8 cellular contexts compared by ENCODE assay signal in genomic region chr10:106189254-106189653, GRCh38.
DNase-seq lines count a peak whose midpoint lies in the region; TF ChIP-seq lines count a peak whose summit lies in the region.

No MANE protein-coding gene starts in this region.

- H3K9ac ChIP-seq in KMS-11 (no peak overlapping the region), neuronal stem cell (ENCODE audit: low read depth, low read length, poor library complexity) (no peak overlapping the region)

- H2BK120ac ChIP-seq in neuronal stem cell (ENCODE audit: low read depth, low read length): no peak overlapping the region

- H3K18ac ChIP-seq in neuronal stem cell (ENCODE audit: low read length): no peak overlapping the region

- H3K79me2 ChIP-seq in KMS-11 (ENCODE audit: insufficient read depth, low read depth): no peaks in the 10 kb centered on the region

- H3K14ac ChIP-seq in neuronal stem cell (ENCODE audit: low read length): no peak overlapping the region

- no peaks in the 10 kb centered on the region for H3K4me1 ChIP-seq in KMS-11 (ENCODE audit: low read depth, poor library complexity, severe bottlenecking)
- H3K4me1 ChIP-seq in neuronal stem cell (ENCODE audit: control insufficient read depth in 2 of 2, insufficient read depth in 1 of 2, low read depth in 1 of 2, low read length in 2 of 2): no peaks in the 10 kb centered on the region

- peak; percentile 41 for TF ChIP-seq CTCF in AG09319 (IDR thresholded peaks at IDR 0.05; ENCODE audit: low read depth, low read length)
- peak; percentile 52 for TF ChIP-seq CTCF in GM13977 (IDR thresholded peaks at IDR 0.05; ENCODE audit: extremely low read depth, insufficient read depth, missing control alignments)
- peak; percentile 59 for TF ChIP-seq CTCF in KMS-11 (conservative IDR thresholded peaks at IDR 0.05; ENCODE audit: low read depth, low read length)
- peak; percentile 53 for TF ChIP-seq CTCF in brain microvascular endothelial cell (IDR thresholded peaks at IDR 0.05; ENCODE audit: low read depth, low read length, missing control alignments)

- H2BK12ac ChIP-seq in neuronal stem cell (ENCODE audit: low read length): no peak overlapping the region

- no peak overlapping the region for H2BK15ac ChIP-seq in neuronal stem cell (ENCODE audit: low read length)

- H3K4ac ChIP-seq in neuronal stem cell (ENCODE audit: low read length): no peak overlapping the region

- DNase-seq in AG09319 (ENCODE audit: extremely low read depth, low read depth) (no peak), GM13977 (ENCODE audit: low spot score) (peak; percentile 23), brain microvascular endothelial cell (no peak), neuronal stem cell (ENCODE audit: low spot score) (peak; percentile 30), NCI-H510A (lab: John Stamatoyannopoulos, UW) (no peak), germinal center (ENCODE audit: low spot score) (no peak)
- DNase-seq in stimulated activated naive CD4-positive, alpha-beta T cell treated with Interleukin-2 at 50 U/mL for 16 hours (lab: John Stamatoyannopoulos, UW): no peak

- no CpG with 5 or more reads among the region's 2 CpGs for WGBS in neuronal stem cell (ENCODE audit: extremely low coverage in 2 of 2, insufficient read length in 2 of 2, insufficient replicate concordance in 1 of 2), 2 donors

- H3K27ac ChIP-seq in KMS-11 (no peak overlapping the region), brain microvascular endothelial cell (no peak overlapping the region), neuronal stem cell (replicated peaks; ENCODE audit: low read length) (no peak overlapping the region)

- H2AFZ ChIP-seq in KMS-11 (ENCODE audit: low read depth) (no peak overlapping the region), neuronal stem cell (ENCODE audit: low read length) (no peak overlapping the region)

- no peaks in the 10 kb centered on the region for H3K79me1 ChIP-seq in neuronal stem cell (ENCODE audit: low read depth, low read length)

- H4K8ac ChIP-seq in neuronal stem cell (ENCODE audit: low read depth, low read length): no peak overlapping the region

- no peaks in the 10 kb centered on the region for H3K9me3 ChIP-seq in neuronal stem cell (replicated peaks in 1 of 2; ENCODE audit: control insufficient read depth in 2 of 2, insufficient read depth in 1 of 2, low read depth in 1 of 2, low read length in 2 of 2)

- H2AK5ac ChIP-seq in neuronal stem cell (ENCODE audit: low read depth, low read length): no peak overlapping the region

- in situ Hi-C loops in GM13977 (cut with MboI; ENCODE audit: low pct_unique_long_range_greater_than_20kb, low sequenced_read_pairs, unreplicated experiment) (loop anchor here (25.0 kb wide), 1 partner anchor 227 kb away; no protein-coding TSS in a partner anchor), brain microvascular endothelial cell (cut with HindIII; ENCODE audit: low pct_ligation_motif_present, low sequenced_read_pairs) (no loop called here)

- H3K4me3 ChIP-seq in KMS-11 (IDR thresholded peaks at IDR 0.05; ENCODE audit: insufficient read depth, low read depth, low read length) (no peak overlapping the region), brain microvascular endothelial cell (ENCODE audit: low read depth, low read length) (no peak overlapping the region), neuronal stem cell (ENCODE audit: low read length in 2 of 2) (no peak overlapping the region)

- H4K91ac ChIP-seq in neuronal stem cell (ENCODE audit: low read depth, low read length, poor library complexity): no peak overlapping the region

- H3K27me3 ChIP-seq in KMS-11 (ENCODE audit: insufficient read depth, low read depth) (no peaks in the 10 kb centered on the region), brain microvascular endothelial cell (replicated peaks) (no peaks in the 10 kb centered on the region), neuronal stem cell (ENCODE audit: control insufficient read depth in 3 of 3, insufficient read depth in 3 of 3, low read depth in 1 of 3, low read length in 3 of 3) (no peaks in the 10 kb centered on the region)

- H4K20me1 ChIP-seq in KMS-11 (ENCODE audit: insufficient read depth): no peaks in the 10 kb centered on the region

- no peak overlapping the region for H3K23ac ChIP-seq in neuronal stem cell (ENCODE audit: low read depth, low read length, poor library complexity)

- H2BK5ac ChIP-seq in neuronal stem cell (ENCODE audit: low read length): no peak overlapping the region

- H3K36me3 ChIP-seq in KMS-11 (ENCODE audit: insufficient read depth) (no peaks in the 10 kb centered on the region), brain microvascular endothelial cell (replicated peaks) (no peaks in the 10 kb centered on the region), neuronal stem cell (replicated peaks in 1 of 2; ENCODE audit: control insufficient read depth in 2 of 2, insufficient read depth in 2 of 2, low read length in 2 of 2) (no peaks in the 10 kb centered on the region)

- no peak overlapping the region for H3K4me2 ChIP-seq in KMS-11
- H3K4me2 ChIP-seq in neuronal stem cell (ENCODE audit: insufficient read depth, low read length, poor library complexity, severe bottlenecking): no peak overlapping the region

Comparison
In these comparisons a context has a peak if more than half of its experiments do, and no peak if none do; other contexts are left out.
1. DNase-seq: peak in GM13977 (single experiment) and neuronal stem cell (single experiment); none in AG09319 (single experiment), brain microvascular endothelial cell (single experiment), NCI-H510A (single experiment), germinal center (single experiment) and stimulated activated naive CD4-positive, alpha-beta T cell treated with Interleukin-2 at 50 U/mL for 16 hours (single experiment).
2. Peak in every context shown above with its lines, with median percentiles within 50 percentile points of each other: CTCF ChIP-seq.